Comparison of ENCODE assay signal across 1 cellular context in genomic region chr2:216108967-216109921, GRCh38.
TF ChIP-seq lines count a peak whose summit lies in the region.

TSS of gene XRCC5 (plus strand) at chr2:216109348. CDS start at chr2:216109437, 89 bp downstream.

TF ChIP-seq in HepG2, 621 proteins besides CTCF, POLR2A, EP300 and RAD21 (continued from another document and continues in another):
- TF ChIP-seq ZNF678 (CRISPR knock-in tag; IDR thresholded peaks at IDR 0.05) (peak; percentile 57; the same call in 1 of the 2 replicates), MYC (CRISPR knock-in tag; IDR thresholded peaks at IDR 0.05; ENCODE audit: borderline replicate concordance) (peak; percentile 96), ZFP62 (CRISPR knock-in tag; IDR thresholded peaks at IDR 0.05) (no peak), ZNF383 (CRISPR knock-in tag; IDR thresholded peaks at IDR 0.05; ENCODE audit: borderline replicate concordance) (peak; percentile 72; the same call in 1 of the 2 replicates), ZNF496 (CRISPR knock-in tag; IDR thresholded peaks at IDR 0.05; ENCODE audit: insufficient replicate concordance) (no peak), ZNF558 (CRISPR knock-in tag; IDR thresholded peaks at IDR 0.05; ENCODE audit: borderline replicate concordance) (no peak; the same call in 1 of the 2 replicates), NPAS2 (CRISPR knock-in tag; IDR thresholded peaks at IDR 0.05; ENCODE audit: borderline replicate concordance) (no peak), PCBP1 (IDR thresholded peaks at IDR 0.05; ENCODE audit: borderline replicate concordance, low read depth, low read length) (peak; percentile 69; the same call in 1 of the 2 replicates), ZNF841 (CRISPR knock-in tag; IDR thresholded peaks at IDR 0.05; ENCODE audit: borderline replicate concordance) (no peak), TGIF2 (CRISPR knock-in tag; IDR thresholded peaks at IDR 0.05) (no peak; the same call in 1 of the 2 replicates), FOXC1 (CRISPR knock-in tag; IDR thresholded peaks at IDR 0.05; ENCODE audit: borderline replicate concordance) (peak; percentile 99), ZNF205 (CRISPR knock-in tag; IDR thresholded peaks at IDR 0.05) (peak; percentile 89; the same call in 1 of the 2 replicates), HNRNPH1 (optimal IDR thresholded peaks at IDR 0.05; ENCODE audit: low read depth, low read length) (no peak), ZNF350 (CRISPR knock-in tag; IDR thresholded peaks at IDR 0.05; ENCODE audit: borderline replicate concordance, low read depth) (peak; percentile 96), ZFX (CRISPR knock-in tag; IDR thresholded peaks at IDR 0.05; ENCODE audit: low read depth) (peak; percentile 100), NR2F6 (IDR thresholded peaks at IDR 0.05) (no peak), NR2F6 (CRISPR knock-in tag; IDR thresholded peaks at IDR 0.05) (0 out of 2 replicates have a peak, but pooled peaks have one; percentile 32), KAT2B (IDR thresholded peaks at IDR 0.05; ENCODE audit: borderline replicate concordance, low read depth, low read length) (no peak), MAX (IDR thresholded peaks at IDR 0.05) (peak; percentile 98), PRMT3 (CRISPR knock-in tag; IDR thresholded peaks at IDR 0.05; ENCODE audit: borderline replicate concordance, low read depth) (peak; percentile 59; the same call in 1 of the 2 replicates), ZNF20 (CRISPR knock-in tag; IDR thresholded peaks at IDR 0.05) (no peak), ERF (CRISPR knock-in tag; IDR thresholded peaks at IDR 0.05) (peak; percentile 97), KLF16 (CRISPR knock-in tag; IDR thresholded peaks at IDR 0.05) (peak in 1 of 2 experiments; percentile 65; a peak in 1 of 4 replicates), TMF1 (CRISPR knock-in tag; IDR thresholded peaks at IDR 0.05; ENCODE audit: low read depth) (no peak; the same call in 1 of the 2 replicates), ZNF326 (CRISPR knock-in tag; IDR thresholded peaks at IDR 0.05; ENCODE audit: borderline replicate concordance) (no peak), NONO (IDR thresholded peaks at IDR 0.05) (no peak), NONO (CRISPR knock-in tag; conservative IDR thresholded peaks at IDR 0.05) (peak; percentile 90), NCOA5 (CRISPR knock-in tag; IDR thresholded peaks at IDR 0.05) (no peak), ZNF713 (CRISPR knock-in tag; IDR thresholded peaks at IDR 0.05) (peak; percentile 87; the same call in 1 of the 2 replicates), ZNF441 (CRISPR knock-in tag; IDR thresholded peaks at IDR 0.05; ENCODE audit: borderline replicate concordance) (peak; percentile 90), ZSCAN25 (CRISPR knock-in tag; IDR thresholded peaks at IDR 0.05) (peak; percentile 80; the same call in 1 of the 2 replicates), HCFC1 (IDR thresholded peaks at IDR 0.05; ENCODE audit: low read depth, low read length) (peak; percentile 67), BRD4 (CRISPR knock-in tag; IDR thresholded peaks at IDR 0.05) (peak; percentile 92), RARA (CRISPR knock-in tag; IDR thresholded peaks at IDR 0.05) (peak; percentile 1; the same call in 1 of the 2 replicates), NCOA2 (CRISPR knock-in tag; IDR thresholded peaks at IDR 0.05) (peak; percentile 39), ZNF790 (CRISPR knock-in tag; IDR thresholded peaks at IDR 0.05; ENCODE audit: borderline replicate concordance) (peak; percentile 63; the same call in 1 of the 2 replicates), SMARCC2 (IDR thresholded peaks at IDR 0.05) (no peak), GPN1 (CRISPR knock-in tag; IDR thresholded peaks at IDR 0.05; ENCODE audit: borderline replicate concordance) (no peak), ZBTB7B (CRISPR knock-in tag; IDR thresholded peaks at IDR 0.05) (0 out of 2 replicates have a peak, but pooled peaks have one; percentile 22), RORA (CRISPR knock-in tag; IDR thresholded peaks at IDR 0.05) (no peak), RCOR2 (CRISPR knock-in tag; IDR thresholded peaks at IDR 0.05) (0 out of 2 replicates have a peak, but pooled peaks have one; percentile 20), LRRFIP1 (CRISPR knock-in tag; conservative IDR thresholded peaks at IDR 0.05) (no peak), ZFYVE20 (CRISPR knock-in tag; IDR thresholded peaks at IDR 0.05; ENCODE audit: borderline replicate concordance, low read depth) (no peak), HOMEZ (CRISPR knock-in tag; IDR thresholded peaks at IDR 0.05; ENCODE audit: low read depth) (peak; percentile 88), ZNF567 (CRISPR knock-in tag; IDR thresholded peaks at IDR 0.05; ENCODE audit: borderline replicate concordance) (peak; percentile 98), TBX3 (IDR thresholded peaks at IDR 0.05; ENCODE audit: borderline replicate concordance) (no peak), KLF6 (CRISPR knock-in tag; IDR thresholded peaks at IDR 0.05) (peak; percentile 91; the same call in 1 of the 2 replicates), KLF12 (CRISPR knock-in tag; IDR thresholded peaks at IDR 0.05; ENCODE audit: borderline replicate concordance) (0 out of 2 replicates have a peak, but pooled peaks have one; percentile 64), NFE2L1 (CRISPR knock-in tag; IDR thresholded peaks at IDR 0.05; ENCODE audit: borderline replicate concordance) (peak; percentile 83; the same call in 1 of the 2 replicates), HES4 (CRISPR knock-in tag; IDR thresholded peaks at IDR 0.05; ENCODE audit: borderline replicate concordance) (no peak; the same call in none of the 2 replicates), TBP (CRISPR knock-in tag; IDR thresholded peaks at IDR 0.05) (no peak), GATA4 (IDR thresholded peaks at IDR 0.05; ENCODE audit: borderline replicate concordance, low read depth) (no peak; the same call in 1 of the 2 replicates)
- TF ChIP-seq, protein P1, sequence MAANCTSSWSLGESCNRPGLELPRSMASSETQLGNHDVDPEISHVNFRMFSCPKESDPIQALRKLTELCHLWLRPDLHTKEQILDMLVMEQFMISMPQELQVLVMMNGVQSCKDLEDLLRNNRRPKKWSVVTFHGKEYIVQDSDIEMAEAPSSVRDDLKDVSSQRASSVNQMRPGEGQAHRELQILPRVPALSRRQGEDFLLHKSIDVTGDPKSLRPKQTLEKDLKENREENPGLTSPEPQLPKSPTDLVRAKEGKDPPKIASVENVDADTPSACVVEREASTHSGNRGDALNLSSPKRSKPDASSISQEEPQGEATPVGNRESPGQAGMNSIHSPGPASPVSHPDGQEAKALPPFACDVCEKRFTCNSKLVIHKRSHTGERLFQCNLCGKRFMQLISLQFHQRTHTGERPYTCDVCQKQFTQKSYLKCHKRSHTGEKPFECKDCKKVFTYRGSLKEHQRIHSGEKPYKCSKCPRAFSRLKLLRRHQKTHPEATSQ (CRISPR knock-in tag; IDR thresholded peaks at IDR 0.05; ENCODE audit: borderline replicate concordance) = peak; percentile 56; the same call in 1 of the 2 replicates
- TF ChIP-seq, protein P2, sequence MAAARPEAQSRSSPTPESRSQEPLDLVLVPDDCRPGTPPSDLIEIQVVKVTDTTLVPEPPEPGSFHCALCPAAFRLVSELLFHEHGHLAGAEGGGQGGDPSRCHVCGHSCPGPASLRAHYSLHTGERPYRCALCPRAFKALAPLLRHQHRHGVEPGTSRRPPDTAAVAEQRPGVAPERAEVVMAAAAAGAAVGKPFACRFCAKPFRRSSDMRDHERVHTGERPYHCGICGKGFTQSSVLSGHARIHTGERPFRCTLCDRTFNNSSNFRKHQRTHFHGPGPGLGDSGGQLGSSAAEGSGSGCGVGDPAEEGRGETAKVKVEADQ (CRISPR knock-in tag; IDR thresholded peaks at IDR 0.05; ENCODE audit: borderline replicate concordance) = peak; percentile 86
- TF ChIP-seq, protein P3, sequence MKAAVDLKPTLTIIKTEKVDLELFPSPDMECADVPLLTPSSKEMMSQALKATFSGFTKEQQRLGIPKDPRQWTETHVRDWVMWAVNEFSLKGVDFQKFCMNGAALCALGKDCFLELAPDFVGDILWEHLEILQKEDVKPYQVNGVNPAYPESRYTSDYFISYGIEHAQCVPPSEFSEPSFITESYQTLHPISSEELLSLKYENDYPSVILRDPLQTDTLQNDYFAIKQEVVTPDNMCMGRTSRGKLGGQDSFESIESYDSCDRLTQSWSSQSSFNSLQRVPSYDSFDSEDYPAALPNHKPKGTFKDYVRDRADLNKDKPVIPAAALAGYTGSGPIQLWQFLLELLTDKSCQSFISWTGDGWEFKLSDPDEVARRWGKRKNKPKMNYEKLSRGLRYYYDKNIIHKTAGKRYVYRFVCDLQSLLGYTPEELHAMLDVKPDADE (CRISPR knock-in tag; IDR thresholded peaks at IDR 0.05) = no peak
- TF ChIP-seq, protein P4, sequence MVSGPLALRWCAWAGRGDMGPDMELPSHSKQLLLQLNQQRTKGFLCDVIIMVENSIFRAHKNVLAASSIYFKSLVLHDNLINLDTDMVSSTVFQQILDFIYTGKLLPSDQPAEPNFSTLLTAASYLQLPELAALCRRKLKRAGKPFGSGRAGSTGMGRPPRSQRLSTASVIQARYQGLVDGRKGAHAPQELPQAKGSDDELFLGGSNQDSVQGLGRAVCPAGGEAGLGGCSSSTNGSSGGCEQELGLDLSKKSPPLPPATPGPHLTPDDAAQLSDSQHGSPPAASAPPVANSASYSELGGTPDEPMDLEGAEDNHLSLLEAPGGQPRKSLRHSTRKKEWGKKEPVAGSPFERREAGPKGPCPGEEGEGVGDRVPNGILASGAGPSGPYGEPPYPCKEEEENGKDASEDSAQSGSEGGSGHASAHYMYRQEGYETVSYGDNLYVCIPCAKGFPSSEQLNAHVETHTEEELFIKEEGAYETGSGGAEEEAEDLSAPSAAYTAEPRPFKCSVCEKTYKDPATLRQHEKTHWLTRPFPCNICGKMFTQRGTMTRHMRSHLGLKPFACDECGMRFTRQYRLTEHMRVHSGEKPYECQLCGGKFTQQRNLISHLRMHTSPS (CRISPR knock-in tag; IDR thresholded peaks at IDR 0.05; ENCODE audit: low read depth) = peak; percentile 64; the same call in 1 of the 2 replicates
- TF ChIP-seq, protein P5, sequence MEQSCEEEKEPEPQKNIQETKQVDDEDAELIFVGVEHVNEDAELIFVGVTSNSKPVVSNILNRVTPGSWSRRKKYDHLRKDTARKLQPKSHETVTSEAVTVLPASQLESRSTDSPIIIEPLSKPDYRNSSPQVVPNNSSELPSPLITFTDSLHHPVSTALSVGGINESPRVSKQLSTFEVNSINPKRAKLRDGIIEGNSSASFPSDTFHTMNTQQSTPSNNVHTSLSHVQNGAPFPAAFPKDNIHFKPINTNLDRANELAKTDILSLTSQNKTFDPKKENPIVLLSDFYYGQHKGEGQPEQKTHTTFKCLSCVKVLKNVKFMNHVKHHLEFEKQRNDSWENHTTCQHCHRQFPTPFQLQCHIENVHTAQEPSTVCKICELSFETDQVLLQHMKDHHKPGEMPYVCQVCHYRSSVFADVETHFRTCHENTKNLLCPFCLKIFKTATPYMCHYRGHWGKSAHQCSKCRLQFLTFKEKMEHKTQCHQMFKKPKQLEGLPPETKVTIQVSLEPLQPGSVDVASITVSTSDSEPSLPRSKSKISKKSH (CRISPR knock-in tag; IDR thresholded peaks at IDR 0.05; ENCODE audit: borderline replicate concordance) = peak; percentile 96; the same call in 1 of the 2 replicates
- TF ChIP-seq, protein P6, sequence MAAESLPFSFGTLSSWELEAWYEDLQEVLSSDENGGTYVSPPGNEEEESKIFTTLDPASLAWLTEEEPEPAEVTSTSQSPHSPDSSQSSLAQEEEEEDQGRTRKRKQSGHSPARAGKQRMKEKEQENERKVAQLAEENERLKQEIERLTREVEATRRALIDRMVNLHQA (CRISPR knock-in tag; IDR thresholded peaks at IDR 0.05) = no peak; the same call in 1 of the 2 replicates
- TF ChIP-seq, protein P7, sequence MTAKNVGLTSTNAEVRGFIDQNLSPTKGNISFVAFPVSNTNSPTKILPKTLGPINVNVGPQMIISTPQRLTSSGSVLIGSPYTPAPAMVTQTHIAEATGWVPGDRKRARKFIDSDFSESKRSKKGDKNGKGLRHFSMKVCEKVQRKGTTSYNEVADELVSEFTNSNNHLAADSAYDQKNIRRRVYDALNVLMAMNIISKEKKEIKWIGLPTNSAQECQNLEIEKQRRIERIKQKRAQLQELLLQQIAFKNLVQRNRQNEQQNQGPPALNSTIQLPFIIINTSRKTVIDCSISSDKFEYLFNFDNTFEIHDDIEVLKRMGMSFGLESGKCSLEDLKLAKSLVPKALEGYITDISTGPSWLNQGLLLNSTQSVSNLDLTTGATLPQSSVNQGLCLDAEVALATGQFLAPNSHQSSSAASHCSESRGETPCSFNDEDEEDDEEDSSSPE (CRISPR knock-in tag; IDR thresholded peaks at IDR 0.05) = peak; percentile 98
